ENCODE assay signal across 1 cellular context in the genomic region with DNA sequence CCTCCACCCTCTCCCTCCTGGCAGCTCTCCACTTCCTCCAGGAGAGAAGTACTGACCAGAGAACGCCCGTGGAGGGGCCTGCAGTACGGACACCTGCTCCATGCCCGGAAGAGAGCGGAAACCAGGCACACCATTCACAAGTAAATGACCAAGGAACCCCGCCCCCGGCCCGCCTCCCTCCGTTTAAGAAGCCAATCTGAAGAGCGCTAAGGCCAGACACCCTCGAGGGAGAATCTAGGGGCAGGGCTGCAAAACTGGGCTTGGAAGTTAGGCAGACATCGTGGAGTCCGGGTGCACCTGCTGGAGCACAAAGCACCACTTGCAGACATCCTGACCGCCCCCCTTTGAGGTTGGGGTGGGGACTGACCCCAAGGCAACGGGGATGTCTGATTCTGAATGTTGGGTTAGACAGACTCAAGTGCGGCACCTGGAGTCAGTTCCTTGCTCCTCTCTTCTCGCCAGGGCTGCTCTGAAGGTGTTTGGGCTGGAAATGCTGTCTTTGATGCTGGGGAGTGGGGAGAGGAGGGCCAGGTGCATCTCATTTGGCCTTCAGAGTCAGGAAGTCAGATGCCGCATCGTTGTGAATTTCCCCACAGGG.
TF ChIP-seq lines count a peak whose summit lies in the region.

No MANE protein-coding gene starts in this region.

TF ChIP-seq in HepG2, 621 proteins besides CTCF, POLR2A, EP300 and RAD21 (continues in another document):
- 0 out of 2 replicates have a peak, but pooled peaks have one; percentile 27 for TF ChIP-seq NFYB (CRISPR knock-in tag; IDR thresholded peaks at IDR 0.05)
- TF ChIP-seq, protein P1, sequence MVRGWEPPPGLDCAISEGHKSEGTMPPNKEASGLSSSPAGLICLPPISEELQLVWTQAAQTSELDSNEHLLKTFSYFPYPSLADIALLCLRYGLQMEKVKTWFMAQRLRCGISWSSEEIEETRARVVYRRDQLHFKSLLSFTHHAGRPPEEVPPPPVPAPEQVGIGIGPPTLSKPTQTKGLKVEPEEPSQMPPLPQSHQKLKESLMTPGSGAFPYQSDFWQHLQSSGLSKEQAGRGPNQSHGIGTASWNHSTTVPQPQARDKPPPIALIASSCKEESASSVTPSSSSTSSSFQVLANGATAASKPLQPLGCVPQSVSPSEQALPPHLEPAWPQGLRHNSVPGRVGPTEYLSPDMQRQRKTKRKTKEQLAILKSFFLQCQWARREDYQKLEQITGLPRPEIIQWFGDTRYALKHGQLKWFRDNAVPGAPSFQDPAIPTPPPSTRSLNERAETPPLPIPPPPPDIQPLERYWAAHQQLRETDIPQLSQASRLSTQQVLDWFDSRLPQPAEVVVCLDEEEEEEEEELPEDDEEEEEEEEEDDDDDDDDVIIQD (CRISPR knock-in tag; IDR thresholded peaks at IDR 0.05; ENCODE audit: low read depth) = 0 out of 2 replicates have a peak, but pooled peaks have one; percentile 10
- TF ChIP-seq TBX2 (CRISPR knock-in tag; IDR thresholded peaks at IDR 0.05; ENCODE audit: borderline replicate concordance) = peak; percentile 28; the same call in 1 of the 2 replicates
- 0 out of 2 replicates have a peak, but pooled peaks have one; percentile 0 for TF ChIP-seq TARDBP (CRISPR knock-in tag; IDR thresholded peaks at IDR 0.05)
- peak; percentile 48 for TF ChIP-seq ELF1 (CRISPR knock-in tag; IDR thresholded peaks at IDR 0.05)
- 0 out of 2 replicates have a peak, but pooled peaks have one; percentile 3 for TF ChIP-seq ZNF292 (CRISPR knock-in tag; IDR thresholded peaks at IDR 0.05; ENCODE audit: borderline replicate concordance, low read depth)
- 0 out of 2 replicates have a peak, but pooled peaks have one; percentile 32 for TF ChIP-seq SP2 (CRISPR knock-in tag; IDR thresholded peaks at IDR 0.05)
- TF ChIP-seq KLF11 (CRISPR knock-in tag; IDR thresholded peaks at IDR 0.05) = 0 out of 2 replicates have a peak, but pooled peaks have one; percentile 31
- TF ChIP-seq, protein P2, sequence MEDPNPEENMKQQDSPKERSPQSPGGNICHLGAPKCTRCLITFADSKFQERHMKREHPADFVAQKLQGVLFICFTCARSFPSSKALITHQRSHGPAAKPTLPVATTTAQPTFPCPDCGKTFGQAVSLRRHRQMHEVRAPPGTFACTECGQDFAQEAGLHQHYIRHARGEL (CRISPR knock-in tag; IDR thresholded peaks at IDR 0.05) = no peak
- TF ChIP-seq GATAD2A (CRISPR knock-in tag; IDR thresholded peaks at IDR 0.05) = no peak; the same call in 1 of the 2 replicates
- no peak for TF ChIP-seq SRY (CRISPR knock-in tag; IDR thresholded peaks at IDR 0.05)
- no peak for TF ChIP-seq ZNF350 (CRISPR knock-in tag; IDR thresholded peaks at IDR 0.05; ENCODE audit: borderline replicate concordance, low read depth)
- TF ChIP-seq NCOR1 (IDR thresholded peaks at IDR 0.05; ENCODE audit: borderline replicate concordance, low read length) = no peak
- TF ChIP-seq ZNF557 (CRISPR knock-in tag; IDR thresholded peaks at IDR 0.05) = 0 out of 2 replicates have a peak, but pooled peaks have one; percentile 33
- no peak for TF ChIP-seq NONO (IDR thresholded peaks at IDR 0.05)
- TF ChIP-seq NONO (CRISPR knock-in tag; conservative IDR thresholded peaks at IDR 0.05) = no peak
- peak; percentile 19 for TF ChIP-seq ZNF781 (CRISPR knock-in tag; IDR thresholded peaks at IDR 0.05; ENCODE audit: borderline replicate concordance, not compliant biosample characterization)
- peak; percentile 9; the same call in 1 of the 2 replicates for TF ChIP-seq SAP130 (CRISPR knock-in tag; IDR thresholded peaks at IDR 0.05; ENCODE audit: low read depth)
- no peak for TF ChIP-seq ZNF547 (CRISPR knock-in tag; IDR thresholded peaks at IDR 0.05)
- TF ChIP-seq ELF4 (CRISPR knock-in tag; IDR thresholded peaks at IDR 0.05; ENCODE audit: borderline replicate concordance) = 0 out of 2 replicates have a peak, but pooled peaks have one; percentile 62
- TF ChIP-seq JARID2 (CRISPR knock-in tag; IDR thresholded peaks at IDR 0.05; ENCODE audit: insufficient replicate concordance) = no peak
- TF ChIP-seq GATA4 (IDR thresholded peaks at IDR 0.05; ENCODE audit: borderline replicate concordance, low read depth) = 0 out of 2 replicates have a peak, but pooled peaks have one; percentile 13
- no peak for TF ChIP-seq U2AF1 (optimal IDR thresholded peaks at IDR 0.05; ENCODE audit: low read depth, low read length)
- 0 out of 2 replicates have a peak, but pooled peaks have one; percentile 2 for TF ChIP-seq CAMTA2 (CRISPR knock-in tag; IDR thresholded peaks at IDR 0.05; ENCODE audit: borderline replicate concordance)
- peak; percentile 35; the same call in 1 of the 2 replicates for TF ChIP-seq FOXC1 (CRISPR knock-in tag; IDR thresholded peaks at IDR 0.05; ENCODE audit: borderline replicate concordance)
- TF ChIP-seq TEAD3 (CRISPR knock-in tag; optimal IDR thresholded peaks at IDR 0.05; ENCODE audit: borderline replicate concordance) = no peak
- TF ChIP-seq, protein P3, sequence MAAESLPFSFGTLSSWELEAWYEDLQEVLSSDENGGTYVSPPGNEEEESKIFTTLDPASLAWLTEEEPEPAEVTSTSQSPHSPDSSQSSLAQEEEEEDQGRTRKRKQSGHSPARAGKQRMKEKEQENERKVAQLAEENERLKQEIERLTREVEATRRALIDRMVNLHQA (CRISPR knock-in tag; IDR thresholded peaks at IDR 0.05) = no peak
- TF ChIP-seq EHMT2 (IDR thresholded peaks at IDR 0.05; ENCODE audit: borderline replicate concordance, low read depth, low read length) = no peak
- TF ChIP-seq ERF (CRISPR knock-in tag; IDR thresholded peaks at IDR 0.05) = no peak
- TF ChIP-seq, protein P4, sequence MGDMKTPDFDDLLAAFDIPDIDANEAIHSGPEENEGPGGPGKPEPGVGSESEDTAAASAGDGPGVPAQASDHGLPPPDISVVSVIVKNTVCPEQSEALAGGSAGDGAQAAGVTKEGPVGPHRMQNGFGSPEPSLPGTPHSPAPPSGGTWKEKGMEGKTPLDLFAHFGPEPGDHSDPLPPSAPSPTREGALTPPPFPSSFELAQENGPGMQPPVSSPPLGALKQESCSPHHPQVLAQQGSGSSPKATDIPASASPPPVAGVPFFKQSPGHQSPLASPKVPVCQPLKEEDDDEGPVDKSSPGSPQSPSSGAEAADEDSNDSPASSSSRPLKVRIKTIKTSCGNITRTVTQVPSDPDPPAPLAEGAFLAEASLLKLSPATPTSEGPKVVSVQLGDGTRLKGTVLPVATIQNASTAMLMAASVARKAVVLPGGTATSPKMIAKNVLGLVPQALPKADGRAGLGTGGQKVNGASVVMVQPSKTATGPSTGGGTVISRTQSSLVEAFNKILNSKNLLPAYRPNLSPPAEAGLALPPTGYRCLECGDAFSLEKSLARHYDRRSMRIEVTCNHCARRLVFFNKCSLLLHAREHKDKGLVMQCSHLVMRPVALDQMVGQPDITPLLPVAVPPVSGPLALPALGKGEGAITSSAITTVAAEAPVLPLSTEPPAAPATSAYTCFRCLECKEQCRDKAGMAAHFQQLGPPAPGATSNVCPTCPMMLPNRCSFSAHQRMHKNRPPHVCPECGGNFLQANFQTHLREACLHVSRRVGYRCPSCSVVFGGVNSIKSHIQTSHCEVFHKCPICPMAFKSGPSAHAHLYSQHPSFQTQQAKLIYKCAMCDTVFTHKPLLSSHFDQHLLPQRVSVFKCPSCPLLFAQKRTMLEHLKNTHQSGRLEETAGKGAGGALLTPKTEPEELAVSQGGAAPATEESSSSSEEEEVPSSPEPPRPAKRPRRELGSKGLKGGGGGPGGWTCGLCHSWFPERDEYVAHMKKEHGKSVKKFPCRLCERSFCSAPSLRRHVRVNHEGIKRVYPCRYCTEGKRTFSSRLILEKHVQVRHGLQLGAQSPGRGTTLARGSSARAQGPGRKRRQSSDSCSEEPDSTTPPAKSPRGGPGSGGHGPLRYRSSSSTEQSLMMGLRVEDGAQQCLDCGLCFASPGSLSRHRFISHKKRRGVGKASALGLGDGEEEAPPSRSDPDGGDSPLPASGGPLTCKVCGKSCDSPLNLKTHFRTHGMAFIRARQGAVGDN (CRISPR knock-in tag; IDR thresholded peaks at IDR 0.05) = peak; percentile 30
- peak; percentile 13; the same call in 1 of the 2 replicates for TF ChIP-seq KDM4B (CRISPR knock-in tag; IDR thresholded peaks at IDR 0.05)
- TF ChIP-seq ZFP90 (CRISPR knock-in tag; IDR thresholded peaks at IDR 0.05; ENCODE audit: borderline replicate concordance) = no peak
- TF ChIP-seq ZNF24 (IDR thresholded peaks at IDR 0.05) = no peak
- TF ChIP-seq MYC (CRISPR knock-in tag; IDR thresholded peaks at IDR 0.05; ENCODE audit: borderline replicate concordance) = peak; percentile 2; the same call in 1 of the 2 replicates
- no peak for TF ChIP-seq YEATS2 (CRISPR knock-in tag; IDR thresholded peaks at IDR 0.05; ENCODE audit: borderline replicate concordance)
- 0 out of 2 replicates have a peak, but pooled peaks have one; percentile 21 for TF ChIP-seq SMAD3 (CRISPR knock-in tag; IDR thresholded peaks at IDR 0.05)
- TF ChIP-seq GZF1 (CRISPR knock-in tag; IDR thresholded peaks at IDR 0.05) = 0 out of 2 replicates have a peak, but pooled peaks have one; percentile 56
- TF ChIP-seq SSRP1 (CRISPR knock-in tag; IDR thresholded peaks at IDR 0.05) = peak; percentile 24; the same call in 1 of the 2 replicates
- no peak for TF ChIP-seq ZNF678 (CRISPR knock-in tag; IDR thresholded peaks at IDR 0.05)
- no peak for TF ChIP-seq GABPA (IDR thresholded peaks at IDR 0.05; ENCODE audit: low read depth, low read length)
- TF ChIP-seq GABPA (CRISPR knock-in tag; IDR thresholded peaks at IDR 0.05; ENCODE audit: low read depth) = peak; percentile 30; the same call in 1 of the 2 replicates
- no peak for TF ChIP-seq ZNF451 (CRISPR knock-in tag; IDR thresholded peaks at IDR 0.05)
- peak; percentile 71; the same call in 1 of the 2 replicates for TF ChIP-seq ZNF572 (CRISPR knock-in tag; IDR thresholded peaks at IDR 0.05)
- TF ChIP-seq REL (CRISPR knock-in tag; conservative IDR thresholded peaks at IDR 0.05) = 0 out of 2 replicates have a peak, but pooled peaks have one; percentile 10
- 0 out of 2 replicates have a peak, but pooled peaks have one; percentile 3 for TF ChIP-seq ZNF772 (CRISPR knock-in tag; IDR thresholded peaks at IDR 0.05)
- 0 out of 2 replicates have a peak, but pooled peaks have one; percentile 10 for TF ChIP-seq SIX1 (CRISPR knock-in tag; IDR thresholded peaks at IDR 0.05; ENCODE audit: borderline replicate concordance)
- TF ChIP-seq, protein P5, sequence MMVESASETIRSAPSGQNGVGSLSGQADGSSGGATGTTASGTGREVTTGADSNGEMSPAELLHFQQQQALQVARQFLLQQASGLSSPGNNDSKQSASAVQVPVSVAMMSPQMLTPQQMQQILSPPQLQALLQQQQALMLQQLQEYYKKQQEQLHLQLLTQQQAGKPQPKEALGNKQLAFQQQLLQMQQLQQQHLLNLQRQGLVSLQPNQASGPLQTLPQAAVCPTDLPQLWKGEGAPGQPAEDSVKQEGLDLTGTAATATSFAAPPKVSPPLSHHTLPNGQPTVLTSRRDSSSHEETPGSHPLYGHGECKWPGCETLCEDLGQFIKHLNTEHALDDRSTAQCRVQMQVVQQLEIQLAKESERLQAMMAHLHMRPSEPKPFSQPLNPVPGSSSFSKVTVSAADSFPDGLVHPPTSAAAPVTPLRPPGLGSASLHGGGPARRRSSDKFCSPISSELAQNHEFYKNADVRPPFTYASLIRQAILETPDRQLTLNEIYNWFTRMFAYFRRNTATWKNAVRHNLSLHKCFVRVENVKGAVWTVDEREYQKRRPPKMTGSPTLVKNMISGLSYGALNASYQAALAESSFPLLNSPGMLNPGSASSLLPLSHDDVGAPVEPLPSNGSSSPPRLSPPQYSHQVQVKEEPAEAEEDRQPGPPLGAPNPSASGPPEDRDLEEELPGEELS (CRISPR knock-in tag; IDR thresholded peaks at IDR 0.05) = 0 out of 2 replicates have a peak, but pooled peaks have one; percentile 17
- TF ChIP-seq, protein P6, sequence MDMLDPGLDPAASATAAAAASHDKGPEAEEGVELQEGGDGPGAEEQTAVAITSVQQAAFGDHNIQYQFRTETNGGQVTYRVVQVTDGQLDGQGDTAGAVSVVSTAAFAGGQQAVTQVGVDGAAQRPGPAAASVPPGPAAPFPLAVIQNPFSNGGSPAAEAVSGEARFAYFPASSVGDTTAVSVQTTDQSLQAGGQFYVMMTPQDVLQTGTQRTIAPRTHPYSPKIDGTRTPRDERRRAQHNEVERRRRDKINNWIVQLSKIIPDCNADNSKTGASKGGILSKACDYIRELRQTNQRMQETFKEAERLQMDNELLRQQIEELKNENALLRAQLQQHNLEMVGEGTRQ (IDR thresholded peaks at IDR 0.05; ENCODE audit: low read depth, low read length) = no peak
- TF ChIP-seq, protein P6 (CRISPR knock-in tag; IDR thresholded peaks at IDR 0.05; ENCODE audit: borderline replicate concordance) = peak; percentile 40; the same call in 1 of the 2 replicates
- no peak for TF ChIP-seq U2AF2 (IDR thresholded peaks at IDR 0.05; ENCODE audit: low read depth, low read length)
- 0 out of 2 replicates have a peak, but pooled peaks have one; percentile 30 for TF ChIP-seq KLF15 (CRISPR knock-in tag; IDR thresholded peaks at IDR 0.05; ENCODE audit: borderline replicate concordance)
- TF ChIP-seq ZNF598 (CRISPR knock-in tag; IDR thresholded peaks at IDR 0.05; ENCODE audit: borderline replicate concordance) = no peak
- TF ChIP-seq GFI1 (CRISPR knock-in tag; IDR thresholded peaks at IDR 0.05; ENCODE audit: borderline replicate concordance) = no peak
- TF ChIP-seq POLR2G (IDR thresholded peaks at IDR 0.05; ENCODE audit: low read depth, low read length) = peak; percentile 43; the same call in 1 of the 2 replicates
- TF ChIP-seq ZNF501 (CRISPR knock-in tag; IDR thresholded peaks at IDR 0.05) = peak; percentile 43; the same call in 1 of the 2 replicates
- TF ChIP-seq NCOA1 (CRISPR knock-in tag; IDR thresholded peaks at IDR 0.05) = 0 out of 2 replicates have a peak, but pooled peaks have one; percentile 14
- 0 out of 2 replicates have a peak, but pooled peaks have one; percentile 26 for TF ChIP-seq ZSCAN22 (CRISPR knock-in tag; IDR thresholded peaks at IDR 0.05)
- no peak for TF ChIP-seq TEAD2 (CRISPR knock-in tag; IDR thresholded peaks at IDR 0.05)
- 0 out of 2 replicates have a peak, but pooled peaks have one; percentile 15 for TF ChIP-seq PAF1 (CRISPR knock-in tag; IDR thresholded peaks at IDR 0.05)
- 0 out of 2 replicates have a peak, but pooled peaks have one; percentile 14 for TF ChIP-seq NFKB2 (CRISPR knock-in tag; IDR thresholded peaks at IDR 0.05; ENCODE audit: borderline replicate concordance)
- TF ChIP-seq ZNF264 (CRISPR knock-in tag; IDR thresholded peaks at IDR 0.05) = no peak
- TF ChIP-seq ZNF441 (CRISPR knock-in tag; IDR thresholded peaks at IDR 0.05; ENCODE audit: borderline replicate concordance) = 0 out of 2 replicates have a peak, but pooled peaks have one; percentile 35
- peak; percentile 16; the same call in 1 of the 2 replicates for TF ChIP-seq GLI4 (CRISPR knock-in tag; IDR thresholded peaks at IDR 0.05; ENCODE audit: borderline replicate concordance)
- no peak for TF ChIP-seq POGZ (CRISPR knock-in tag; IDR thresholded peaks at IDR 0.05)
- no peak for TF ChIP-seq BRCA1 (CRISPR knock-in tag; IDR thresholded peaks at IDR 0.05)
- 0 out of 2 replicates have a peak, but pooled peaks have one; percentile 3 for TF ChIP-seq ZBTB42 (CRISPR knock-in tag; IDR thresholded peaks at IDR 0.05)
